Comparison of ENCODE assay signal across 18 cellular contexts in the genomic region with DNA sequence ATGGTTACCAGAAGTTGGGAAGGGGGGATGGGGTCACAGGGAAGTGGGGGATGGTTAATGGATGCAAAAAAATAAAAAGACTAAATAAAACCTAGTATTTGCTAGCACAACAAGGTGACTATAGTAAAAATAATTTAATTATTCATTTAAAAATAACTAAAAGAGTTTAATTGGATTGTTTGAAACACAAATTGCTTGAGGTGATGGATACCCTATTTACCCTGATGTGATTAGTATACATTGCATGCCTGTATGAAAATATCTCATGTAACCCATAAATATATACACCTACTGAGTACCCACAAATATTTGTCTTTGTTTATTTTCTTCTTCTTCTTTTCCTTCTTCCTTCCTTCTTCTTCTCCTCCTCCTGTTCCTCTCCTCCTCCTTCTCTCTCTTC. TPM values are rescaled to one million over a fixed set of nuclear protein-coding genes. Genes with fewer than 3 reads are reported as not detected.
DNase-seq lines count a peak whose midpoint lies in the region; ATAC-seq, FAIRE-seq and TF ChIP-seq lines count a peak whose summit lies in the region.
"Had no signal": no experiment of that assay in that cellular context is flagged by ENCODE, and none has a peak within 500 bp of the region (broad histone marks: within the 10 kb centered on the region; RNA-seq: fewer than 3 reads in every experiment).

No MANE protein-coding gene starts in this region.

- H2BK20ac ChIP-seq in IMR-90 (ENCODE audit: low read depth, low read length) (no peak overlapping the region), H1 (ENCODE audit: low read length) (no peak overlapping the region)

- BruUV-seq in IMR-90 (replicated peaks; lab: Mats Ljungman, UMichigan) = no TSS peak

- H3K79me2 ChIP-seq in H1 (ENCODE audit: control insufficient read depth in 1 of 2, insufficient read depth in 2 of 2, low read length in 2 of 2) = peaks cover 0 to 87% of the 10 kb centered on the region in 2 experiments; a peak in 3 of 4 replicates

- H2BK12ac ChIP-seq in H1 (ENCODE audit: low read depth, low read length) = no peak overlapping the region

- H3K23ac ChIP-seq in IMR-90 (ENCODE audit: low read depth, low read length) = no peak overlapping the region
- no peak overlapping the region for H3K23ac ChIP-seq in H1 (ENCODE audit: insufficient read length)

- H3K4me1 ChIP-seq in BLaER1 = peaks cover 75% of the 10 kb centered on the region
- H3K4me1 ChIP-seq in IMR-90 (ENCODE audit: control insufficient read depth, insufficient read depth, low read length) = peaks cover 29% of the 10 kb centered on the region
- H3K4me1 ChIP-seq in H1 (replicated peaks in 1 of 4; ENCODE audit: control insufficient read depth in 3 of 4, insufficient read depth in 4 of 4, low read length in 3 of 4) = peaks cover 4 to 25% (median 16%) of the 10 kb centered on the region in 4 experiments

- H3K23me2 ChIP-seq in H1 (ENCODE audit: low read depth, low read length) = no peaks in the 10 kb centered on the region; the same call in 1 of the 2 replicates

- H4K20me1 ChIP-seq in BLaER1 = peaks cover 41% of the 10 kb centered on the region
- peaks cover 13% of the 10 kb centered on the region for H4K20me1 ChIP-seq in IMR-90 (ENCODE audit: insufficient read depth, low read length)
- H4K20me1 ChIP-seq in H1 (replicated peaks in 1 of 2; ENCODE audit: control insufficient read depth in 1 of 2, insufficient read depth in 2 of 2, low read length in 2 of 2) = no peaks in the 10 kb centered on the region

- ATAC-seq in IMR-90 (ENCODE audit: low read depth) = no peak
- no peak for ATAC-seq in GM21423 (IDR thresholded peaks at IDR 0.05; ENCODE audit: unreplicated experiment)
- ATAC-seq: CD8-positive, alpha-beta T cell; GM12878 had no signal

- H3K9me1 ChIP-seq in IMR-90 (ENCODE audit: insufficient read depth, low read length) = peaks cover 24% of the 10 kb centered on the region

- TF ChIP-seq RAD21 in IMR-90 (IDR thresholded peaks at IDR 0.05; ENCODE audit: low read length) (no peak), H1 (IDR thresholded peaks at IDR 0.05 in 1 of 2, conservative IDR thresholded peaks at IDR 0.05 in 1 of 2; ENCODE audit: low read depth in 2 of 2, low read length in 2 of 2) (no peak)

- H4K91ac ChIP-seq in IMR-90 (ENCODE audit: insufficient read depth, low read depth, low read length) = no peak overlapping the region
- no peak overlapping the region for H4K91ac ChIP-seq in H1 (replicated peaks; ENCODE audit: insufficient read length, low read length)

- CTCF ChIA-PET in IMR-90 (lab: Yijun Ruan, JAX) = no interaction called here
- CTCF ChIA-PET in H1 (lab: Charles Lee; ENCODE audit: partially characterized antibody) = no interaction called here

- H3K4me3 ChIP-seq in BLaER1 (no peak overlapping the region), IMR-90 (ENCODE audit: insufficient read depth, low read depth, low read length) (no peak overlapping the region), H1 (ENCODE audit: extremely low read depth in 1 of 4, insufficient read depth in 2 of 4, low read depth in 3 of 4, low read length in 4 of 4) (no peak overlapping the region)
- H3K4me3 ChIP-seq: GM12878 had no signal

- TF ChIP-seq CTCF in IMR-90 (conservative IDR thresholded peaks at IDR 0.05; ENCODE audit: low read depth, low read length) = no peak
- TF ChIP-seq CTCF in H1 (IDR thresholded peaks at IDR 0.05; ENCODE audit: control extremely low read depth in 1 of 3, insufficient read depth in 1 of 3, low read depth in 1 of 3, low read length in 3 of 3) = no peak

- H4K5ac ChIP-seq in IMR-90 (ENCODE audit: low read depth, low read length) (no peak overlapping the region), H1 (ENCODE audit: insufficient read length, low read depth, low read length) (no peak overlapping the region)

- H3K14ac ChIP-seq in IMR-90 (replicated peaks; ENCODE audit: low read depth, low read length) (no peak overlapping the region), H1 (ENCODE audit: insufficient read length) (no peak overlapping the region)

- POLR2A ChIA-PET in IMR-90 (lab: Charles Lee; ENCODE audit: unreplicated experiment) (no interaction called here), H1 (lab: Charles Lee; ENCODE audit: partially characterized antibody) (no interaction called here)

- H3K9me3 ChIP-seq in BLaER1 (no peaks in the 10 kb centered on the region; the same call in 1 of the 2 replicates), IMR-90 (ENCODE audit: control insufficient read depth, insufficient read depth, low read length) (no peaks in the 10 kb centered on the region), H1 (ENCODE audit: insufficient read depth in 2 of 2, low read depth in 1 of 2, low read length in 1 of 2) (no peaks in the 10 kb centered on the region)
- H3K9me3 ChIP-seq: Caco-2 had no signal

- H2BK5ac ChIP-seq in IMR-90 (ENCODE audit: low read depth, low read length, poor library complexity, severe bottlenecking) (peak overlapping the region; percentile 20), H1 (ENCODE audit: low read depth, low read length) (no peak overlapping the region)

- H3K27ac ChIP-seq in BLaER1 (0 out of 2 replicates have a peak overlapping the region, but pooled peaks have one; percentile 49), IMR-90 (ENCODE audit: insufficient read depth, low read length) (no peak overlapping the region), H1 (ENCODE audit: low read depth, low read length) (no peak overlapping the region)
- H3K27ac ChIP-seq: C4-2B had no signal

- no peak overlapping the region for H2AK5ac ChIP-seq in IMR-90 (ENCODE audit: low read depth, low read length)
- 0 out of 2 replicates have a peak overlapping the region, but pooled peaks have one; percentile 54 for H2AK5ac ChIP-seq in H1 (ENCODE audit: low read depth, low read length)

- dilution Hi-C loops in IMR-90 (cut with HindIII; ENCODE audit: low sequenced_read_pairs, unreplicated experiment) = no loop called here

- in situ Hi-C loops in IMR-90 (cut with MboI; ENCODE audit: low sequenced_read_pairs) = no loop called here

- peaks cover 21% of the 10 kb centered on the region; the same call in 1 of the 2 replicates for H3K36me3 ChIP-seq in BLaER1
- 0 out of 2 replicates have a peak, but pooled peaks cover 1% of the 10 kb centered on the region for H3K36me3 ChIP-seq in IMR-90 (ENCODE audit: control insufficient read depth, insufficient read depth, low read length)
- no peaks in the 10 kb centered on the region for H3K36me3 ChIP-seq in H1 (ENCODE audit: control insufficient read depth in 2 of 4, insufficient read depth in 4 of 4, low read length in 3 of 4)

- H2AK9ac ChIP-seq in IMR-90 (replicated peaks; ENCODE audit: low read depth, low read length, poor library complexity) = no peak overlapping the region

- no peak overlapping the region for H3K4ac ChIP-seq in IMR-90 (ENCODE audit: low read depth, low read length)
- H3K4ac ChIP-seq in H1 (replicated peaks; ENCODE audit: insufficient read length, low read depth, low read length) = no peak overlapping the region

- no peak for FAIRE-seq in H1 (lab: Jason Lieb, UNC)
- FAIRE-seq: G401.6, GM12878, GM19239 had no signal

- no peak overlapping the region for H3K9ac ChIP-seq in BLaER1
- H3K9ac ChIP-seq in IMR-90 (ENCODE audit: low read depth, low read length) = no peak overlapping the region
- no peak overlapping the region for H3K9ac ChIP-seq in H1 (replicated peaks in 1 of 4; ENCODE audit: extremely low read depth in 1 of 4, low read depth in 3 of 4, low read length in 3 of 4)

- TF ChIP-seq EP300 in H1 (IDR thresholded peaks at IDR 0.05; ENCODE audit: borderline replicate concordance in 1 of 2, low read depth in 2 of 2, low read length in 2 of 2) = no peak

- H3K79me1 ChIP-seq in IMR-90 (ENCODE audit: low read depth in 1 of 2, low read length in 2 of 2) (peaks cover 26 to 78% of the 10 kb centered on the region in 2 experiments), H1 (ENCODE audit: low read depth, low read length) (peaks cover 3% of the 10 kb centered on the region; the same call in 1 of the 2 replicates)

- H3K4me2 ChIP-seq in BLaER1 = 0 out of 2 replicates have a peak overlapping the region, but pooled peaks have one; percentile 64
- no peak overlapping the region for H3K4me2 ChIP-seq in IMR-90 (ENCODE audit: low read depth, low read length)
- no peak overlapping the region for H3K4me2 ChIP-seq in H1 (ENCODE audit: insufficient read depth in 1 of 2, low read depth in 2 of 2, low read length in 2 of 2)

- no peak overlapping the region for H2AFZ ChIP-seq in IMR-90 (replicated peaks; ENCODE audit: low read length, poor library complexity)
- H2AFZ ChIP-seq in H1 (ENCODE audit: low read length) = no peak overlapping the region

- no peak overlapping the region; a peak in 1 of 4 replicates for H4K8ac ChIP-seq in IMR-90 (ENCODE audit: low read depth in 2 of 2, low read length in 2 of 2)
- no peak overlapping the region for H4K8ac ChIP-seq in H1 (ENCODE audit: extremely low read depth, insufficient read depth, low read length)

- TF ChIP-seq POLR2A in IMR-90 (IDR thresholded peaks at IDR 0.05; ENCODE audit: low read depth, low read length) (no peak), H1 (IDR thresholded peaks at IDR 0.05; ENCODE audit: control extremely low read depth in 1 of 2, low read depth in 2 of 2, low read length in 2 of 2) (no peak)

- H3K18ac ChIP-seq in IMR-90 (ENCODE audit: low read depth, low read length) (peak overlapping the region; percentile 66; the same call in 1 of the 2 replicates), H1 (ENCODE audit: extremely low read depth, low read length) (no peak overlapping the region)

- H3K27me3 ChIP-seq in BLaER1 (no peaks in the 10 kb centered on the region), IMR-90 (ENCODE audit: control insufficient read depth, insufficient read depth, low read length) (no peaks in the 10 kb centered on the region), H1 (replicated peaks in 1 of 4; ENCODE audit: control insufficient read depth in 3 of 4, extremely low read depth in 1 of 4, insufficient read depth in 3 of 4, low read length in 3 of 4) (no peaks in the 10 kb centered on the region)

- DNase-seq in IMR-90 (no peak), H1 (ENCODE audit: low read depth in 1 of 2, low spot score in 2 of 2) (no peak), activated T-cell treated with anti-CD3 and anti-CD28 coated beads for 4 hours (no peak), HCEC 1CT (no peak)
- DNase-seq: Caco-2; CD4-positive, CD25-positive, alpha-beta regulatory T cell; CD8-positive, alpha-beta T cell; DMS153; DND-41; GOT3; H7; HFFc6 had no signal

- H2BK15ac ChIP-seq in IMR-90 (ENCODE audit: low read depth, low read length) = no peak overlapping the region
- no peak overlapping the region for H2BK15ac ChIP-seq in H1 (ENCODE audit: low read length)

- H2BK120ac ChIP-seq in IMR-90 (ENCODE audit: low read depth, low read length) = peak overlapping the region; percentile 52; the same call in 1 of the 2 replicates
- H2BK120ac ChIP-seq in H1 (replicated peaks; ENCODE audit: low read depth, low read length) = no peak overlapping the region

- no peak overlapping the region for H3K56ac ChIP-seq in IMR-90 (ENCODE audit: extremely low read depth, insufficient read depth, low read length)
- H3K56ac ChIP-seq in H1 (replicated peaks; ENCODE audit: insufficient read length, low read depth, low read length) = no peak overlapping the region

- intact Hi-C loops in IMR-90 (cut with micrococcal nuclease) = no loop called here

RNA-seq across cellular contexts. Expression of a gene that starts 57.8 kb away (rescaled TPM):
- total RNA-seq in IMR-90 (2012; rRNA removed) = 368 and 369 TPM in 2 replicates
- polyA plus RNA-seq in IMR-90 (2012; rRNA removed) = 56.3 and 67.6 TPM in 2 replicates
- polyA plus RNA-seq in IMR-90 (2012; cell fraction: cytosol; rRNA removed) = 24.9 and 28.6 TPM in 2 replicates
- polyA plus RNA-seq in IMR-90 (2012; cell fraction: nucleus; rRNA removed; ENCODE audit: low replicate concordance) = 141 and 243 TPM in 2 replicates
- total RNA-seq in H1 (2021; fragmentation: NEBNext Ultra II Directional; extraction: Animal tissue kit (Norgen Biotek cat#: 25700)) = 261 and 285 TPM in 2 replicates
- polyA plus RNA-seq in H1 (2011; rRNA removed) = 57.6 and 59.8 TPM in 2 replicates
- 58.6 TPM for polyA plus RNA-seq in H1 (2011; cell fraction: cytosol; rRNA removed)
- polyA plus RNA-seq in H1 (2011; cell fraction: nucleus; rRNA removed) = 249 TPM
- 118 to 148 TPM (median 133 TPM) in 4 replicates for polyA plus RNA-seq in H1 (2012, experiment 1 of 2)
- polyA plus RNA-seq in H1 (2012, experiment 2 of 2) = 7.3 TPM
- 141 TPM for polyA plus RNA-seq in H1 (2013, experiment 1 of 2)
- polyA plus RNA-seq in H1 (2013, experiment 2 of 2) = 133 TPM
- 265 and 314 TPM in 2 replicates for polyA minus RNA-seq in H1 (2011; rRNA and poly(A)+ RNA removed)
- polyA minus RNA-seq in H1 (2011; cell fraction: cytosol; rRNA and poly(A)+ RNA removed) = 150 TPM
- 618 TPM for polyA minus RNA-seq in H1 (2011; cell fraction: nucleus; rRNA and poly(A)+ RNA removed)
